Comparison of ENCODE assay signal across 10 cellular contexts in the genomic region with DNA sequence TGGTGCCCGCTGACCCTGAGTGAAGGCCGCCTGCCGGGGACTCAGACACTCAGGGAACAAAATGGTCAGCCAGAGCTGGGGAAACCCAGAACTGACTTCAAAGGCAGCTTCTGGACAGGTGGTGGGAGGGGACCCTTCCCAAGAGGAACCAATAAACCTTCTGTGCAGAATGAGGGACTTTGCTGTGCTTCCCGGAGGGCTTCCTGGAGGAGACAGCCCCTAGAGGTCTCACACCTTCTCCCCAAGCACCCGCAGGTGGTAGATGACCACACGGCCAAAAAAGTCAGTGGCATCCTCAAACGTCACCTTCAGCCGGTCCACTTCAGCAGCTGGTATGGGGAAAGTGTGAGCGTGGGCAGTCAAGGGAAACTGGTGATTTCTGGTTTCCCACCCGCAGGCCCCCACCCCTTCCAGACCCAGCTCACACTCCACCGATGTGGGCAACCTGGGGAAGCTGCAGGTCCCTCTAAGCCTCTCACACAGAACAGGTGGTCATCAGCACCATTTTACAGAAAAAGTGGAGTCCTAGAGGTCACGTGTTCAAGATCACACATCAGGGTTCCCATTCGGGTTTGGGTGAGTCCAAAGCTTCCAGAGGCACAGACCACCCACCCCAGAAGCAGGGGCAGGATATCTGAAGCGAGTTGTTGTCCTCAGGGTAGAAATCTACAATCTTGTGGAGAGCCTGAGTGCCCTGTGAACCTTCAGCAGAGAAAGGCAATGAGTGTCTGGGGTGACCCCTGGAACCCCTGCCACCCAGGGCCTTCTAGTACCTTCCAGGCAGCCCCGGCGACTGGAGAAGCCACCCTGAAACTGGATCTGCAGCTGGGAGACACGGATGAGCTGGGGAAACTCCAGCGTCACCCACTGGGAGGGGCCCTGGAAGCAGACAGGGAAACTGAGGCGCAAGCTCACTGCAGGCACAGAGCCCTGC. TPM values are rescaled to one million over a fixed set of nuclear protein-coding genes. Genes with fewer than 3 reads are reported as not detected.
DNase-seq lines count a peak whose midpoint lies in the region; ATAC-seq and TF ChIP-seq lines count a peak whose summit lies in the region.
"Had no signal": no experiment of that assay in that cellular context is flagged by ENCODE, and none has a peak within 500 bp of the region (broad histone marks: within the 10 kb centered on the region; RNA-seq: fewer than 3 reads in every experiment).

No MANE protein-coding gene starts in this region.

- peaks cover 7% of the 10 kb centered on the region for H3K36me3 ChIP-seq in BE2C
- no peaks in the 10 kb centered on the region for H3K36me3 ChIP-seq in KMS-11 (ENCODE audit: insufficient read depth)

- DNase-seq in BE2C (no peak), choroid plexus epithelial cell (ENCODE audit: low read depth) (no peak), natural killer cell (no peak), NCI-H2029 treated with DMSO at 0.1 percent for 48 hours (lab: John Stamatoyannopoulos, UW) (no peak), OCI-M1 (lab: John Stamatoyannopoulos, UW) (no peak)
- DNase-seq: activated effector memory CD4-positive, alpha-beta T cell treated with anti-CD3 and anti-CD28 coated beads, Interleukin-2, amount 50 U/mL, for 16 hours had no signal

- no peaks in the 10 kb centered on the region for H3K9me3 Mint-ChIP-seq in natural killer cell

- H3K27ac Mint-ChIP-seq in natural killer cell: peak overlapping the region; percentile 84 to 87

- ATAC-seq in natural killer cell: no peak
- no peak for ATAC-seq in GM21360 (IDR thresholded peaks at IDR 0.05; ENCODE audit: unreplicated experiment)
- no peak for ATAC-seq in GM21576 (IDR thresholded peaks at IDR 0.05; ENCODE audit: unreplicated experiment)

- TF ChIP-seq CTCF in BE2C (IDR thresholded peaks at IDR 0.05; ENCODE audit: low read depth, low read length): no peak
- TF ChIP-seq CTCF in KMS-11 (conservative IDR thresholded peaks at IDR 0.05; ENCODE audit: low read depth, low read length): no peak
- TF ChIP-seq CTCF in choroid plexus epithelial cell (conservative IDR thresholded peaks at IDR 0.05; ENCODE audit: low read depth, low read length): no peak
- TF ChIP-seq CTCF in natural killer cell (IDR thresholded peaks at IDR 0.05): no peak

- no peak overlapping the region; the same call in 1 of the 2 replicates for H2AFZ ChIP-seq in KMS-11 (ENCODE audit: low read depth)

- intact Hi-C loops in natural killer cell (cut with micrococcal nuclease): no loop called here

- H3K27me3 ChIP-seq in BE2C (peaks cover 5% of the 10 kb centered on the region; the same call in 1 of the 2 replicates), KMS-11 (ENCODE audit: insufficient read depth, low read depth) (no peaks in the 10 kb centered on the region)

- peak overlapping the region; percentile 78; the same call in 1 of the 2 replicates for H3K9ac ChIP-seq in KMS-11

- peaks cover 15 to 21% of the 10 kb centered on the region in 2 donors for H3K4me1 Mint-ChIP-seq in natural killer cell

- H3K4me1 ChIP-seq in BE2C: no peaks in the 10 kb centered on the region
- H3K4me1 ChIP-seq in KMS-11 (ENCODE audit: low read depth, poor library complexity, severe bottlenecking): no peaks in the 10 kb centered on the region

- H3K27me3 Mint-ChIP-seq in natural killer cell (ENCODE audit: low read depth in 2 of 2): no peaks in the 10 kb centered on the region

- peak overlapping the region; percentile 90 for H3K4me3 Mint-ChIP-seq in natural killer cell

- H3K36me3 Mint-ChIP-seq in natural killer cell: no peaks in the 10 kb centered on the region

- H3K4me3 ChIP-seq in BE2C (ENCODE audit: low read depth, low read length) (peak overlapping the region; percentile 90), KMS-11 (IDR thresholded peaks at IDR 0.05; ENCODE audit: insufficient read depth, low read depth, low read length) (no peak overlapping the region), choroid plexus epithelial cell (ENCODE audit: low read depth, low read length) (peak overlapping the region; percentile 67)

- H3K27ac ChIP-seq in KMS-11: peak overlapping the region; percentile 60; the same call in 1 of the 2 replicates

- H3K79me2 ChIP-seq in KMS-11 (ENCODE audit: insufficient read depth, low read depth): peaks cover 13% of the 10 kb centered on the region; the same call in 1 of the 2 replicates

- H3K4me2 ChIP-seq in KMS-11: peak overlapping the region; percentile 96

- H4K20me1 ChIP-seq in KMS-11 (ENCODE audit: insufficient read depth): no peaks in the 10 kb centered on the region

- H3K9me3 ChIP-seq in BE2C: no peaks in the 10 kb centered on the region

RNA-seq across cellular contexts. Expression of a gene that starts 1.2 kb away (rescaled TPM):
- 41.1 TPM for polyA plus RNA-seq in BE2C (2012; ENCODE audit: insufficient read depth, insufficient read length, low read depth)
- total RNA-seq in natural killer cell: 10 to 100 TPM; 14.7 to 16.7 (median 16.4) TPM

RNA-seq across cellular contexts. Expression of a gene that starts 9.8 kb away (rescaled TPM):
- 0.06 TPM for polyA plus RNA-seq in BE2C (2012; ENCODE audit: insufficient read depth, insufficient read length, low read depth)
- total RNA-seq in natural killer cell: not detected
- total RNA-seq: renal cortical epithelial cell had no signal

RNA-seq across cellular contexts. Expression of a gene that starts 9.9 kb away (rescaled TPM):
- polyA plus RNA-seq in BE2C (2012; ENCODE audit: insufficient read depth, insufficient read length, low read depth): 90.7 TPM
- total RNA-seq in natural killer cell: 10 to 100 TPM; 50.1 to 67.5 (median 66.0) TPM

RNA-seq across cellular contexts. Expression of a gene that starts 10.0 kb away (rescaled TPM):
- 139 TPM for polyA plus RNA-seq in BE2C (2012; ENCODE audit: insufficient read depth, insufficient read length, low read depth)
- total RNA-seq in natural killer cell: 10 to 100 TPM; 28.2 to 42.4 (median 33.2) TPM

RNA-seq across cellular contexts. Expression of a gene that starts 31.9 kb away (rescaled TPM):
- not detected for polyA plus RNA-seq in BE2C (2012; ENCODE audit: insufficient read depth, insufficient read length, low read depth)
- total RNA-seq in natural killer cell: 1 to 10 TPM; 4.7 to 7.0 (median 5.6) TPM
